ENCODE assay signal across 21 cellular contexts in the genomic region with DNA sequence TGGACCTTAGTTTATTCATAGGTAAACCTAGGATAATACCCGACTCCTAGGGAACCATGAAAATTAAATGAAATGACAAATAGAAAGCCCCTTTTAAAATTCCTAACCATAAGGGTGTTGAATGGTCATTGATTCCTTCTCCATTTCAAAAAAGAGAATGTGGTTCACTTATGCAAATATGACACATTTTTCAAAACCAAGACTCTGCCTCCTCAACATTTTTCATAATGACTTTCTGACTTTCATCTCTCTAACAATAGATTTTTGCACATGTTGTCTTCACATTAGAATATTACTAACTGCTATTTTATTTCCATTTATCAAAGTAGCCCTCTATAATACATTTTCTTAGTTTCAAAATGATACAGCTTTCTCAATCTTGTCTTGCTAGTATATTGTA.
"Had no signal": no experiment of that assay in that cellular context is flagged by ENCODE, and none has a peak within 500 bp of the region (broad histone marks: within the 10 kb centered on the region; RNA-seq: fewer than 3 reads in every experiment).

No MANE protein-coding gene starts in this region.

- H3K4me3 ChIP-seq: SJSA1, SK-N-MC had no signal

- H3K27me3 ChIP-seq: SJSA1 had no signal

- H3K27ac ChIP-seq: HL-60, SJSA1, SK-N-MC had no signal

- H3K9me3 ChIP-seq: SJSA1 had no signal

- DNase-seq: KBM-7, NCI-H1092, NCI-H1105 treated with DMSO at 0.1 percent for 48 hours, NCI-H1417 treated with DMSO at 0.1 percent for 48 hours, NCI-H146, NCI-H1694 treated with DMSO at 0.1 percent for 48 hours, NCI-H1930, NCI-H2081, NCI-H2107, NCI-H2171, NCI-H226, NCI-H510A, NCI-H524 treated with DMSO at 0.1 percent for 48 hours, NCI-H69, NCI-H774, Right ventricle myocardium superior, RPMI8226, SIG-M5 had no signal

- H3K36me3 ChIP-seq: SJSA1 had no signal

- H3K4me1 ChIP-seq: SJSA1 had no signal
